In the genomic region with DNA sequence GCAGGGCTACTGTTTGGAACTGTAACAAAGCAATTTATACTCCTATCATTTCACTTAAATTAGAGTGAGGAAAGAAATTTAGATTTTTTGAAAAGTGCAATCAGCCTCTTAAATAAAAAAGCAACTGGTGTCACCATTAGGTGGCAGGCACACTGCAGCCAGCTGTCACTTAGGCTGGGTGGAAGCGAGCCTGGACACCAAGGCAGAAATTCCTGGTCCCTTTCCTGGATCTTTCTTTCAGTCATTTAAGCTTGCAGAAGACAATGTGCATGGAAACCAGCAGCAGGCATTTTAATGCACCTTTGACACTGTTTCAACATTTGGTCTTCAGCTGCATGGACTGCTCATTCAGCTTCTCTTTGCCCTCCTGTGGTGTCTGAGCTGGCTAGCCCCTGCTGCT, we compare ENCODE assay signal across 10 cellular contexts.
A peak's percentile ranks its signal among the peaks of the same experiment; 100 is the strongest.
DNase-seq lines count a peak whose midpoint lies in the region; ATAC-seq and TF ChIP-seq lines count a peak whose summit lies in the region.
"Had no signal": no experiment of that assay in that cellular context is flagged by ENCODE, and none has a peak within 500 bp of the region (broad histone marks: within the 10 kb centered on the region; RNA-seq: fewer than 3 reads in every experiment).

No MANE protein-coding gene starts in this region.

- H3K79me2 ChIP-seq in SK-N-SH (ENCODE audit: insufficient read depth) (no peaks in the 10 kb centered on the region), PC-3 (ENCODE audit: low read length) (no peaks in the 10 kb centered on the region)

- TF ChIP-seq RAD21 in SK-N-SH (IDR thresholded peaks at IDR 0.05; ENCODE audit: low read length), result peak; percentile 66

- H3K9me2 ChIP-seq in SK-N-SH (no peaks in the 10 kb centered on the region), PC-3 (replicated peaks; ENCODE audit: low read length) (no peaks in the 10 kb centered on the region)

- H3K4me1 Mint-ChIP-seq in activated CD8-positive, alpha-beta memory T cell treated with anti-CD3 and anti-CD28 coated beads, Interleukin-2, amount 10 ng/mL, durations not matched to agents 7 days and 5 days, result no peaks in the 10 kb centered on the region
- H3K4me1 Mint-ChIP-seq: stimulated activated naive B cell treated with anti-CD40 and anti-IgM and Interleukin-4, amounts not matched to agents 10 μg/mL and 1 μg/mL and 100 μg/mL, for 72 hours had no signal

- H3K36me3 Mint-ChIP-seq in activated CD8-positive, alpha-beta memory T cell treated with anti-CD3 and anti-CD28 coated beads, Interleukin-2, amount 10 ng/mL, durations not matched to agents 7 days and 5 days, result no peaks in the 10 kb centered on the region
- H3K36me3 Mint-ChIP-seq: stimulated activated naive B cell treated with anti-CD40 and anti-IgM and Interleukin-4, amounts not matched to agents 10 μg/mL and 1 μg/mL and 100 μg/mL, for 72 hours had no signal

- no peak overlapping the region for H3K4me3 Mint-ChIP-seq in activated CD8-positive, alpha-beta memory T cell treated with anti-CD3 and anti-CD28 coated beads, Interleukin-2, amount 10 ng/mL, durations not matched to agents 7 days and 5 days
- H3K4me3 Mint-ChIP-seq: stimulated activated naive B cell treated with anti-CD40 and anti-IgM and Interleukin-4, amounts not matched to agents 10 μg/mL and 1 μg/mL and 100 μg/mL, for 72 hours had no signal

- no peak overlapping the region for H2AFZ ChIP-seq in SK-N-SH (ENCODE audit: low read depth)
- H2AFZ ChIP-seq in PC-3 (ENCODE audit: low read length), result no peak overlapping the region

- H3K36me3 ChIP-seq in SK-N-SH (replicated peaks in 1 of 2; ENCODE audit: control insufficient read depth in 1 of 2, insufficient read depth in 2 of 2, low read length in 1 of 2), result no peaks in the 10 kb centered on the region
- H3K36me3 ChIP-seq in PC-3 (ENCODE audit: low read depth, low read length), result no peaks in the 10 kb centered on the region
- no peaks in the 10 kb centered on the region for H3K36me3 ChIP-seq in testis (ENCODE audit: low read depth, missing control alignments)
- H3K36me3 ChIP-seq: SJSA1 had no signal

- H3K4me2 ChIP-seq in SK-N-SH (no peak overlapping the region), PC-3 (ENCODE audit: low read length) (no peak overlapping the region)

- POLR2A ChIA-PET in SK-N-SH (lab: Yijun Ruan, JAX), result no interaction called here
- POLR2A ChIA-PET in PC-3 (lab: Charles Lee; ENCODE audit: unreplicated experiment), result no interaction called here

- DNase-seq in SK-N-SH, result peak; percentile 40
- DNase-seq in PC-3, result no peak
- DNase-seq in hypothalamus (lab: John Stamatoyannopoulos, UW), result peak in 27 of 51 donors; percentile 3 to 52 (median 24)
- DNase-seq in testis, result peak; percentile 39
- DNase-seq in activated CD8-positive, alpha-beta memory T cell treated with anti-CD3 and anti-CD28 coated beads, Interleukin-2, amount 10 ng/mL, durations not matched to agents 7 days and 5 days, result no peak
- DNase-seq in NCI-H2107 treated with DMSO at 0.1 percent for 48 hours (lab: John Stamatoyannopoulos, UW; ENCODE audit: unreplicated experiment), result no peak
- DNase-seq: stimulated activated naive B cell treated with anti-CD40 and anti-IgM and Interleukin-4, amounts not matched to agents 10 μg/mL and 1 μg/mL and 100 μg/mL, for 72 hours had no signal

- no peaks in the 10 kb centered on the region for H3K27me3 Mint-ChIP-seq in activated CD8-positive, alpha-beta memory T cell treated with anti-CD3 and anti-CD28 coated beads, Interleukin-2, amount 10 ng/mL, durations not matched to agents 7 days and 5 days
- H3K27me3 Mint-ChIP-seq: stimulated activated naive B cell treated with anti-CD40 and anti-IgM and Interleukin-4, amounts not matched to agents 10 μg/mL and 1 μg/mL and 100 μg/mL, for 72 hours had no signal

- CTCF ChIA-PET in SK-N-SH (lab: Yijun Ruan, JAX) (interaction anchor here (0.7 to 2.9 kb wide), 28 partner anchors 9 to 497 kb away, joined by 3 to 23 read pairs (median 4); no protein-coding TSS in a partner anchor), PC-3 (lab: Charles Lee) (no interaction called here)
- CTCF ChIA-PET in activated CD8-positive, alpha-beta memory T cell treated with anti-CD3 and anti-CD28 coated beads, Interleukin-2, amount 10 ng/mL, durations not matched to agents 7 days and 5 days (lab: Charles Lee), result no interaction called here

- H3K9me3 Mint-ChIP-seq in activated CD8-positive, alpha-beta memory T cell treated with anti-CD3 and anti-CD28 coated beads, Interleukin-2, amount 10 ng/mL, durations not matched to agents 7 days and 5 days (ENCODE audit: low read depth), result no peaks in the 10 kb centered on the region

- WGBS in SK-N-SH (ENCODE audit: low lambda C conversion rate), result 0% methylated on average over 1 of the region's 1 CpG
- 30 to 55% methylated on average over 1 of the region's 1 CpG for WGBS in testis, 2 donors

- H3K9me3 ChIP-seq in SK-N-SH, result no peaks in the 10 kb centered on the region
- H3K9me3 ChIP-seq in PC-3 (ENCODE audit: low read length), result no peaks in the 10 kb centered on the region
- H3K9me3 ChIP-seq in testis, result no peaks in the 10 kb centered on the region
- H3K9me3 ChIP-seq: SJSA1 had no signal

- ATAC-seq in SK-N-SH treated with all-trans-retinoic acid at 6 μM for 48 hours (no peak), PC-3 (no peak), HG02884 (IDR thresholded peaks at IDR 0.05; ENCODE audit: unreplicated experiment) (no peak)
- no peak for ATAC-seq in activated CD8-positive, alpha-beta memory T cell treated with anti-CD3 and anti-CD28 coated beads, Interleukin-2, amount 10 ng/mL, durations not matched to agents 7 days and 5 days
- ATAC-seq: stimulated activated naive B cell treated with anti-CD40 and anti-IgM and Interleukin-4, amounts not matched to agents 10 μg/mL and 1 μg/mL and 100 μg/mL, for 72 hours had no signal

- no peaks in the 10 kb centered on the region for H3K27me3 ChIP-seq in SK-N-SH (ENCODE audit: insufficient read depth)
- H3K27me3 ChIP-seq in PC-3 (ENCODE audit: low read length), result no peaks in the 10 kb centered on the region
- H3K27me3 ChIP-seq in testis, result no peaks in the 10 kb centered on the region

- TF ChIP-seq POLR2A in testis (IDR thresholded peaks at IDR 0.05), result no peak

- intact Hi-C loops in PC-3 (cut with micrococcal nuclease) (no loop called here), testis (cut with DNase I; ENCODE audit: low total_unique reads) (no loop called here)

- no peak overlapping the region for H3K27ac Mint-ChIP-seq in activated CD8-positive, alpha-beta memory T cell treated with anti-CD3 and anti-CD28 coated beads, Interleukin-2, amount 10 ng/mL, durations not matched to agents 7 days and 5 days
- H3K27ac Mint-ChIP-seq: stimulated activated naive B cell treated with anti-CD40 and anti-IgM and Interleukin-4, amounts not matched to agents 10 μg/mL and 1 μg/mL and 100 μg/mL, for 72 hours had no signal

- H3K9ac ChIP-seq in SK-N-SH (no peak overlapping the region), PC-3 (ENCODE audit: low read length) (no peak overlapping the region)

- H4K20me1 ChIP-seq in SK-N-SH (ENCODE audit: insufficient read depth) (no peaks in the 10 kb centered on the region), PC-3 (ENCODE audit: low read length) (no peaks in the 10 kb centered on the region)

- no TSS peak for BruUV-seq in PC-3 (replicated peaks; lab: Mats Ljungman, UMichigan)

- no peak; the same call in 1 of the 2 replicates for TF ChIP-seq CTCF in SK-N-SH (IDR thresholded peaks at IDR 0.05)
- peak; percentile 32; the same call in 1 of the 2 replicates for TF ChIP-seq CTCF in PC-3 (conservative IDR thresholded peaks at IDR 0.05; ENCODE audit: low read depth, low read length)
- no peak for TF ChIP-seq CTCF in testis (IDR thresholded peaks at IDR 0.05)

- no peak overlapping the region for H3K4me3 ChIP-seq in SK-N-SH (ENCODE audit: low read depth in 2 of 2, low read length in 1 of 2)
- no peak overlapping the region for H3K4me3 ChIP-seq in PC-3 (ENCODE audit: low read length)
- H3K4me3 ChIP-seq in testis, result no peak overlapping the region
- H3K4me3 ChIP-seq: SJSA1 had no signal

- H3K4me1 ChIP-seq in SK-N-SH (ENCODE audit: control insufficient read depth in 1 of 2, insufficient read depth in 2 of 2, low read depth in 1 of 2, low read length in 1 of 2), result peaks cover 0 to 6% of the 10 kb centered on the region in 2 experiments; a peak in 2 of 4 replicates
- H3K4me1 ChIP-seq in PC-3 (ENCODE audit: insufficient read depth, low read length), result no peaks in the 10 kb centered on the region
- H3K4me1 ChIP-seq in testis, result no peaks in the 10 kb centered on the region
- H3K4me1 ChIP-seq: SJSA1 had no signal

- H3F3A ChIP-seq in SK-N-SH (replicated peaks; ENCODE audit: insufficient read depth) (no peaks in the 10 kb centered on the region), PC-3 (ENCODE audit: low read length, unreplicated experiment) (no peaks in the 10 kb centered on the region)

- no peak overlapping the region for H3K27ac ChIP-seq in SK-N-SH (ENCODE audit: low read depth in 2 of 2, low read length in 1 of 2)
- no peak overlapping the region for H3K27ac ChIP-seq in PC-3 (ENCODE audit: low read length)
- H3K27ac ChIP-seq in testis, result no peak overlapping the region
- H3K27ac ChIP-seq: SJSA1 had no signal

- no peak for TF ChIP-seq EP300 in SK-N-SH (IDR thresholded peaks at IDR 0.05; ENCODE audit: borderline replicate concordance in 1 of 2, low read depth in 1 of 2, low read length in 1 of 2)

TF ChIP-seq in SK-N-SH, 30 proteins besides CTCF, POLR2A, EP300 and RAD21 (continues in another document):
- no peak for TF ChIP-seq POLR2AphosphoS5 (IDR thresholded peaks at IDR 0.05; ENCODE audit: low read depth, low read length)
- no peak for TF ChIP-seq YY1 (IDR thresholded peaks at IDR 0.05; ENCODE audit: low read depth)
- TF ChIP-seq SMC3 (IDR thresholded peaks at IDR 0.05; ENCODE audit: low read depth, low read length), result peak; percentile 26; the same call in 1 of the 2 replicates
- no peak for TF ChIP-seq MEF2A (IDR thresholded peaks at IDR 0.05; ENCODE audit: borderline replicate concordance, low read depth)

TF ChIP-seq in SK-N-SH treated with all-trans-retinoic acid at 6 μM for 48 hours, 23 proteins besides CTCF, POLR2A, EP300 and RAD21 (continues in another document):
- TF ChIP-seq, protein P1, sequence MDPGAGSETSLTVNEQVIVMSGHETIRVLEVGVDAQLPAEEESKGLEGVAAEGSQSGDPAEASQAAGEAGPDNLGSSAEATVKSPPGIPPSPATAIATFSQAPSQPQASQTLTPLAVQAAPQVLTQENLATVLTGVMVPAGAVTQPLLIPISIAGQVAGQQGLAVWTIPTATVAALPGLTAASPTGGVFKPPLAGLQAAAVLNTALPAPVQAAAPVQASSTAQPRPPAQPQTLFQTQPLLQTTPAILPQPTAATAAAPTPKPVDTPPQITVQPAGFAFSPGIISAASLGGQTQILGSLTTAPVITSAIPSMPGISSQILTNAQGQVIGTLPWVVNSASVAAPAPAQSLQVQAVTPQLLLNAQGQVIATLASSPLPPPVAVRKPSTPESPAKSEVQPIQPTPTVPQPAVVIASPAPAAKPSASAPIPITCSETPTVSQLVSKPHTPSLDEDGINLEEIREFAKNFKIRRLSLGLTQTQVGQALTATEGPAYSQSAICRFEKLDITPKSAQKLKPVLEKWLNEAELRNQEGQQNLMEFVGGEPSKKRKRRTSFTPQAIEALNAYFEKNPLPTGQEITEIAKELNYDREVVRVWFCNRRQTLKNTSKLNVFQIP (CRISPR knock-in tag; IDR thresholded peaks at IDR 0.05; ENCODE audit: borderline replicate concordance, low read depth), result no peak
- TF ChIP-seq OSR1 (CRISPR knock-in tag; IDR thresholded peaks at IDR 0.05) (no peak), ESRRG (CRISPR knock-in tag; IDR thresholded peaks at IDR 0.05) (no peak), SNAI2 (CRISPR knock-in tag; IDR thresholded peaks at IDR 0.05) (no peak), ZC3H10 (CRISPR knock-in tag; IDR thresholded peaks at IDR 0.05) (no peak)

Comparison
In these comparisons a context has a peak if more than half of its experiments do, and no peak if none do; other contexts are left out.
1. DNase-seq: peak in SK-N-SH (single experiment), hypothalamus (27 of 51) and testis (single experiment); none in PC-3 (single experiment), activated CD8-positive, alpha-beta memory T cell treated with anti-CD3 and anti-CD28 coated beads, Interleukin-2, amount 10 ng/mL, durations not matched to agents 7 days and 5 days (single experiment) and NCI-H2107 treated with DMSO at 0.1 percent for 48 hours (single experiment).